Comparison of ENCODE assay signal across 30 cellular contexts in genomic region chr17:72707881-72708280, GRCh38.
"Had no signal": no experiment of that assay in that cellular context is flagged by ENCODE, and none has a peak within 500 bp of the region (broad histone marks: within the 10 kb centered on the region; RNA-seq: fewer than 3 reads in every experiment).

No MANE protein-coding gene starts in this region.

- H3K4me1 Mint-ChIP-seq: immature natural killer cell, neural progenitor cell had no signal

- H3K4me3 Mint-ChIP-seq: immature natural killer cell; nephron progenitor cell; neural progenitor cell; stimulated activated memory B cell treated with anti-CD40 and anti-IgM and Interleukin-4, amounts not matched to agents 10 μg/mL and 1 μg/mL and 100 μg/mL, for 72 hours; type B pancreatic cell had no signal

- H3K27ac Mint-ChIP-seq: immature natural killer cell; nephron progenitor cell; neural progenitor cell; progenitor cell of endocrine pancreas; stimulated activated memory B cell treated with anti-CD40 and anti-IgM and Interleukin-4, amounts not matched to agents 10 μg/mL and 1 μg/mL and 100 μg/mL, for 72 hours; stimulated activated naive CD8-positive, alpha-beta T cell treated with anti-CD3 and anti-CD28 coated beads, Interleukin-15, amount 100 ng/mL, for 72 hours; type B pancreatic cell had no signal

- ATAC-seq: left colon; left lung; lower lobe of right lung; naive thymus-derived CD4-positive, alpha-beta T cell; right cardiac atrium; stimulated activated memory B cell treated with anti-CD40 and anti-IgM and Interleukin-4, amounts not matched to agents 10 μg/mL and 1 μg/mL and 100 μg/mL, for 72 hours; stimulated activated naive CD8-positive, alpha-beta T cell treated with anti-CD3 and anti-CD28 coated beads, Interleukin-15, amount 100 ng/mL, for 72 hours had no signal

- H3K4me1 ChIP-seq: lower lobe of right lung, parathyroid adenoma, sigmoid colon, tibial nerve had no signal

- H3K36me3 ChIP-seq: left lung, lower lobe of right lung, neural progenitor cell, neutrophil, tibial nerve, vagina had no signal

- H3K9me3 ChIP-seq: left lung, lower lobe of right lung, neutrophil, vagina had no signal

- H3K4me3 ChIP-seq: left lung, lower lobe of right lung, neural progenitor cell, sigmoid colon, smooth muscle cell, tibial nerve, vagina had no signal

- H3K9me3 Mint-ChIP-seq: immature natural killer cell had no signal

- H3K27me3 ChIP-seq: left lung, neural progenitor cell, neutrophil, sigmoid colon, tibial nerve, vagina had no signal

- FAIRE-seq: islet of Langerhans, kidney had no signal

- DNase-seq: hypothalamus; immature natural killer cell; kidney; left colon; left lung; lower lobe of right lung; mammary epithelial cell; mesenchymal stem cell; nephron progenitor cell; occipital lobe; right cardiac atrium; sigmoid colon; stimulated activated CD4-positive, alpha-beta T cell treated with anti-CD3 and anti-CD28 coated beads, Interleukin-1b, Interleukin-23, amount 100 ng/mL, for 48 hours; stimulated activated CD4-positive, alpha-beta T cell treated with anti-CD3 and anti-CD28 coated beads, Interleukin-2, amount 100 ng/mL, for 48 hours; stimulated activated CD4-positive, alpha-beta T cell treated with anti-CD3 and anti-CD28 coated beads, Interleukin-4, amount 100 ng/mL, for 4 hours; stimulated activated CD8-positive, alpha-beta memory T cell treated with anti-CD3 and anti-CD28 coated beads, Interleukin-4, amount 100 ng/mL, for 48 hours; stimulated activated naive CD4-positive, alpha-beta T cell treated with Interleukin-2 at 50 U/mL for 16 hours; stimulated activated naive CD8-positive, alpha-beta T cell treated with anti-CD3 and anti-CD28 coated beads, Interleukin-15, amount 100 ng/mL, for 72 hours; substantia nigra had no signal

- H3K27ac ChIP-seq: left lung, lower lobe of right lung, neural progenitor cell, neutrophil, parathyroid adenoma, sigmoid colon, tibial nerve, vagina had no signal

- H3K36me3 Mint-ChIP-seq: neural progenitor cell, type B pancreatic cell had no signal

- H3K27me3 Mint-ChIP-seq: naive thymus-derived CD4-positive, alpha-beta T cell; progenitor cell of endocrine pancreas; stimulated activated memory B cell treated with anti-CD40 and anti-IgM and Interleukin-4, amounts not matched to agents 10 μg/mL and 1 μg/mL and 100 μg/mL, for 72 hours; stimulated activated naive CD8-positive, alpha-beta T cell treated with anti-CD3 and anti-CD28 coated beads, Interleukin-15, amount 100 ng/mL, for 72 hours; type B pancreatic cell had no signal
